27 cellular contexts compared by ENCODE assay signal in the genomic region with DNA sequence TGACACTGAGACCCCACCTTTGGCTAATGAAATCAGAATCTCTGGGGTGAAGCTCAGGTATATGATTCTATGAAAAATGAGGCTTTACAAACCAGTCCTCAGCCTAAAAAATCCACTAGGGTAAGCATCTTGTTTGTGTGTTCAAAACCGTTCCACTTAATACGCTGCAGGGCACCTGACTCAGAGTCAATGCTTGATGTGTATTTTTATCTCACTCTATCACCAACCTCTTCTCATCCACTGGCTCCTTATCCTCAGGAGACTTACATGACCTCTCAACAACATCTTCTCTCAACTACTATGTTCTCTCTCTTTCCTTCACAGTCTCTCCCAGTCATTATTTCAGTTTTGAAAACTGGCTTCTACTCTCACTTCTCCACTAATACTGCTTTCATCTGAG.
"Had no signal": no experiment of that assay in that cellular context is flagged by ENCODE, and none has a peak within 500 bp of the region (broad histone marks: within the 10 kb centered on the region; RNA-seq: fewer than 3 reads in every experiment).

No MANE protein-coding gene starts in this region.

- H3K9me3 ChIP-seq: adrenal gland, body of pancreas, gastrocnemius medialis had no signal

- H3K27me3 ChIP-seq: adrenal gland, body of pancreas, gastrocnemius medialis had no signal

- H3K4me3 ChIP-seq: adrenal gland, body of pancreas, coronary artery, dorsolateral prefrontal cortex, gastrocnemius medialis had no signal

- ATAC-seq: activated CD4-positive, alpha-beta T cell treated with anti-CD3 and anti-CD28 coated beads for 36 hours; activated CD8-positive, alpha-beta memory T cell treated with anti-CD3 and anti-CD28 coated beads, Interleukin-2, amount 10 ng/mL, durations not matched to agents 7 days and 5 days; activated CD8-positive, alpha-beta T cell treated with anti-CD3 and anti-CD28 coated beads, Interleukin-2, amount 10 ng/mL, durations not matched to agents 7 days and 5 days; activated naive CD8-positive, alpha-beta T cell treated with anti-CD3 and anti-CD28 coated beads, Interleukin-2, amount 50 U/mL, for 24 hours; body of pancreas; esophagus mucosa; gastrocnemius medialis had no signal

- DNase-seq: activated CD4-positive, alpha-beta memory T cell treated with anti-CD3 and anti-CD28 coated beads for 36 hours; activated CD4-positive, alpha-beta T cell treated with anti-CD3 and anti-CD28 coated beads for 36 hours; activated CD4-positive, alpha-beta T cell treated with anti-CD3 and anti-CD28 coated beads, Interleukin-2, amount 10 ng/mL, durations not matched to agents 24 days and 14 days; activated CD4-positive, CD25-positive, alpha-beta regulatory T cell; activated CD4-positive, CD25-positive, alpha-beta regulatory T cell treated with anti-CD3 and anti-CD28 coated beads, Interleukin-2, amount 50 U/mL, for 72 hours; activated CD8-positive, alpha-beta memory T cell treated with anti-CD3 and anti-CD28 coated beads, Interleukin-2, amount 10 ng/mL, durations not matched to agents 7 days and 5 days; activated CD8-positive, alpha-beta memory T cell treated with anti-CD3 and anti-CD28 coated beads, Interleukin-2, amount 50 U/mL, for 4 hours; activated CD8-positive, alpha-beta T cell treated with anti-CD3 and anti-CD28 coated beads, Interleukin-2, amount 10 ng/mL, durations not matched to agents 7 days and 5 days; activated effector memory CD4-positive, alpha-beta T cell treated with anti-CD3 and anti-CD28 coated beads, Interleukin-2, amount 50 U/mL, for 16 hours; activated naive CD4-positive, alpha-beta T cell treated with anti-CD3 and anti-CD28 coated beads for 36 hours; activated naive CD8-positive, alpha-beta T cell treated with anti-CD3 and anti-CD28 coated beads for 36 hours; activated naive CD8-positive, alpha-beta T cell treated with anti-CD3 and anti-CD28 coated beads, Interleukin-2, amount 50 U/mL, for 24 hours; activated T-cell treated with anti-CD3 and anti-CD28 coated beads, Interleukin-2, amount 50 U/mL, for 1 hour; activated T-cell treated with anti-CD3 and anti-CD28 coated beads, Interleukin-2, amount 50 U/mL, for 48 hours; adrenal gland; amygdala; aorta; body of pancreas; dorsolateral prefrontal cortex; effector memory CD4-positive, alpha-beta T cell; endodermal cell; foreskin fibroblast; gastrocnemius medialis; glutamatergic neuron; T-helper 2 cell had no signal

- H3K27ac ChIP-seq: adrenal gland, body of pancreas, coronary artery, dorsolateral prefrontal cortex, gastrocnemius medialis had no signal

- H3K36me3 ChIP-seq: adrenal gland, gastrocnemius medialis had no signal

- H3K4me1 ChIP-seq: adrenal gland, gastrocnemius medialis had no signal
